Comparison of ENCODE assay signal across 8 cellular contexts in the genomic region with DNA sequence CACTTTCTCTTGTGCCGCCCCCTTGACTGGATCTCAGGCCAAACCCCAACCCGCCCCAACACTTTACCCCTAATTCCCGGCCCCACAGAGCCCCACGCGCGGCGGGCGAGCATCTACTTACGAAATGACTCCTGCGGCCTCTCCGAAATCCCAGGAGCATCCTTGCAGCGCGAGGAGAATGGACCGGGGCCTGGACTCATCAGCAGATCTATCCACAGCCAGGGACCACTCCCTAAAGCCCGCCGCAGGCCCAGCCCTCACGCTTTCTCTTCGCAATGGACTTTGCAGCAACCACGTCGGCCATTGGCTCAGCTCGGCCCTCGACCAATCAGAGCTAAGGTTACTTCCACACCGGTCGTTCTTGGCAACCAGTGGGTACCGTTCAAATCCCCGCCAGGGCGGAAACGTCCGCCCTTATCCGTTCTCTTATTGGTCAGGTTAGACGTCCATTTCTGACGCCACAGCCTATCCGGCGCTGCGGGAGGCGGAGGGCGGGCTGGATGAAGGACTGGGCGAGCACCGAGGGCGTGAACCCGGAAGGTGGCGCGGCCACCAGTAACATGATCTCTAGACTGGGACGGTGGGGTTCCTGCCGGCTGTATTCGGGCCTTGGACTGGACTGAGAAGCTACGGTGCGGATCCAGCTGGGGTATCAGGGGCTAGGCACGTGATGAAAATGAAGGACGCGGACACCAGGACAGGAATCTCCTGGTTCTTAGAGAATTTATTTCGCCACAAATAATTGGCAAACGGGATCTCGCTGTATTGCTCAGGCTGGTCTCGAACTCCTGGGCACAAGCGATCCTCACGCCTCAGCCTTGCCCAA. TPM values are rescaled to one million over a fixed set of nuclear protein-coding genes. Genes with fewer than 3 reads are reported as not detected.
DNase-seq lines count a peak whose midpoint lies in the region; ATAC-seq and TF ChIP-seq lines count a peak whose summit lies in the region.

A gene (minus strand): TSS at position 244 of the 826 bp plus-strand sequence. CDS start 84 bp downstream, at position 160.
A gene with protein sequence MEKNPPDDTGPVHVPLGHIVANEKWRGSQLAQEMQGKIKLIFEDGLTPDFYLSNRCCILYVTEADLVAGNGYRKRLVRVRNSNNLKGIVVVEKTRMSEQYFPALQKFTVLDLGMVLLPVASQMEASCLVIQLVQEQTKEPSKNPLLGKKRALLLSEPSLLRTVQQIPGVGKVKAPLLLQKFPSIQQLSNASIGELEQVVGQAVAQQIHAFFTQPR (plus strand): TSS at position 528 of the 826 bp plus-strand sequence. CDS start 955 bp downstream, outside the sequence.

- DNase-seq in DMS153 treated with DMSO at 0.1 percent for 48 hours (lab: John Stamatoyannopoulos, UW; ENCODE audit: unreplicated experiment) (peak; percentile 91), OCI-M2 (lab: John Stamatoyannopoulos, UW; ENCODE audit: unreplicated experiment) (peak; percentile 100)
- peak; percentile 98 for DNase-seq in activated T-cell treated with anti-CD3 and anti-CD28 coated beads, Interleukin-2, amount 50 U/mL, for 1 hour
- peak; percentile 97 for DNase-seq in stimulated activated CD8-positive, alpha-beta memory T cell treated with anti-CD3 and anti-CD28 coated beads, Interleukin-4, amount 100 ng/mL, for 48 hours

- H3K9me3 ChIP-seq in mucosa of stomach (ENCODE audit: control insufficient read depth, low read length): no peaks in the 10 kb centered on the region

- no peaks in the 10 kb centered on the region for H3K27me3 ChIP-seq in mucosa of stomach (ENCODE audit: control insufficient read depth, insufficient read depth, low read length)

- H3K36me3 ChIP-seq in mucosa of stomach (ENCODE audit: control insufficient read depth, insufficient read depth, low read length): no peaks in the 10 kb centered on the region

- TF ChIP-seq RAD21 in Ishikawa (IDR thresholded peaks at IDR 0.05; ENCODE audit: low read depth): no peak

- H3K4me1 ChIP-seq in mucosa of stomach (ENCODE audit: control insufficient read depth, insufficient read depth, low read length): peaks cover 10% of the 10 kb centered on the region

- peak within 1 kb of the TSS; percentile 81 for H3K9ac ChIP-seq in mucosa of stomach (ENCODE audit: low read length)

- ATAC-seq in GM21619 (IDR thresholded peaks at IDR 0.05; ENCODE audit: unreplicated experiment): peak; percentile 97
- peak; percentile 99 for ATAC-seq in esophagus mucosa

- no peak for TF ChIP-seq EP300 in Ishikawa (IDR thresholded peaks at IDR 0.05; ENCODE audit: borderline replicate concordance)

- H3K4me3 ChIP-seq in mucosa of stomach (ENCODE audit: low read length): peak within 1 kb of the TSS; percentile 51

TF ChIP-seq in Ishikawa, 13 proteins besides CTCF, POLR2A, EP300 and RAD21:
- peak; percentile 26; the same call in 1 of the 2 replicates for TF ChIP-seq TCF12 (IDR thresholded peaks at IDR 0.05; ENCODE audit: low read depth)
- no peak for TF ChIP-seq ZBTB7A (IDR thresholded peaks at IDR 0.05; ENCODE audit: low read depth)
- no peak for TF ChIP-seq EGR1 (IDR thresholded peaks at IDR 0.05)
- peak; percentile 66 for TF ChIP-seq CREB1 (IDR thresholded peaks at IDR 0.05; ENCODE audit: low read depth)
- peak; percentile 51; the same call in 1 of the 2 replicates for TF ChIP-seq YY1 (IDR thresholded peaks at IDR 0.05; ENCODE audit: low read depth)
- TF ChIP-seq CEBPB (IDR thresholded peaks at IDR 0.05): no peak
- TF ChIP-seq, protein P1, sequence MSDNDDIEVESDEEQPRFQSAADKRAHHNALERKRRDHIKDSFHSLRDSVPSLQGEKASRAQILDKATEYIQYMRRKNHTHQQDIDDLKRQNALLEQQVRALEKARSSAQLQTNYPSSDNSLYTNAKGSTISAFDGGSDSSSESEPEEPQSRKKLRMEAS (IDR thresholded peaks at IDR 0.05): peak; percentile 70
- TF ChIP-seq, protein P2, sequence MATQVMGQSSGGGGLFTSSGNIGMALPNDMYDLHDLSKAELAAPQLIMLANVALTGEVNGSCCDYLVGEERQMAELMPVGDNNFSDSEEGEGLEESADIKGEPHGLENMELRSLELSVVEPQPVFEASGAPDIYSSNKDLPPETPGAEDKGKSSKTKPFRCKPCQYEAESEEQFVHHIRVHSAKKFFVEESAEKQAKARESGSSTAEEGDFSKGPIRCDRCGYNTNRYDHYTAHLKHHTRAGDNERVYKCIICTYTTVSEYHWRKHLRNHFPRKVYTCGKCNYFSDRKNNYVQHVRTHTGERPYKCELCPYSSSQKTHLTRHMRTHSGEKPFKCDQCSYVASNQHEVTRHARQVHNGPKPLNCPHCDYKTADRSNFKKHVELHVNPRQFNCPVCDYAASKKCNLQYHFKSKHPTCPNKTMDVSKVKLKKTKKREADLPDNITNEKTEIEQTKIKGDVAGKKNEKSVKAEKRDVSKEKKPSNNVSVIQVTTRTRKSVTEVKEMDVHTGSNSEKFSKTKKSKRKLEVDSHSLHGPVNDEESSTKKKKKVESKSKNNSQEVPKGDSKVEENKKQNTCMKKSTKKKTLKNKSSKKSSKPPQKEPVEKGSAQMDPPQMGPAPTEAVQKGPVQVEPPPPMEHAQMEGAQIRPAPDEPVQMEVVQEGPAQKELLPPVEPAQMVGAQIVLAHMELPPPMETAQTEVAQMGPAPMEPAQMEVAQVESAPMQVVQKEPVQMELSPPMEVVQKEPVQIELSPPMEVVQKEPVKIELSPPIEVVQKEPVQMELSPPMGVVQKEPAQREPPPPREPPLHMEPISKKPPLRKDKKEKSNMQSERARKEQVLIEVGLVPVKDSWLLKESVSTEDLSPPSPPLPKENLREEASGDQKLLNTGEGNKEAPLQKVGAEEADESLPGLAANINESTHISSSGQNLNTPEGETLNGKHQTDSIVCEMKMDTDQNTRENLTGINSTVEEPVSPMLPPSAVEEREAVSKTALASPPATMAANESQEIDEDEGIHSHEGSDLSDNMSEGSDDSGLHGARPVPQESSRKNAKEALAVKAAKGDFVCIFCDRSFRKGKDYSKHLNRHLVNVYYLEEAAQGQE (IDR thresholded peaks at IDR 0.05; ENCODE audit: low read depth): no peak
- TF ChIP-seq FOXM1 (IDR thresholded peaks at IDR 0.05; ENCODE audit: borderline replicate concordance, low read depth): peak; percentile 62
- TF ChIP-seq, protein P3, sequence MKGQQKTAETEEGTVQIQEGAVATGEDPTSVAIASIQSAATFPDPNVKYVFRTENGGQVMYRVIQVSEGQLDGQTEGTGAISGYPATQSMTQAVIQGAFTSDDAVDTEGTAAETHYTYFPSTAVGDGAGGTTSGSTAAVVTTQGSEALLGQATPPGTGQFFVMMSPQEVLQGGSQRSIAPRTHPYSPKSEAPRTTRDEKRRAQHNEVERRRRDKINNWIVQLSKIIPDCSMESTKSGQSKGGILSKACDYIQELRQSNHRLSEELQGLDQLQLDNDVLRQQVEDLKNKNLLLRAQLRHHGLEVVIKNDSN (IDR thresholded peaks at IDR 0.05): peak; percentile 22; the same call in 1 of the 2 replicates
- TF ChIP-seq TAF1 (IDR thresholded peaks at IDR 0.05; ENCODE audit: low read depth): peak; percentile 55; the same call in 1 of the 2 replicates

RNA-seq across cellular contexts. Expression of the first gene that starts in this region (rescaled TPM):
- total RNA-seq in esophagus mucosa: 8.3 TPM

RNA-seq across cellular contexts. Expression of the second gene that starts in this region (rescaled TPM):
- total RNA-seq in esophagus mucosa: 3.8 TPM

Comparison
In these comparisons a context has a peak if more than half of its experiments do, and no peak if none do; other contexts are left out.
1. Peak in every context shown above with its lines: DNase-seq, ATAC-seq and H3K4me3 ChIP-seq.